In the genomic region with DNA sequence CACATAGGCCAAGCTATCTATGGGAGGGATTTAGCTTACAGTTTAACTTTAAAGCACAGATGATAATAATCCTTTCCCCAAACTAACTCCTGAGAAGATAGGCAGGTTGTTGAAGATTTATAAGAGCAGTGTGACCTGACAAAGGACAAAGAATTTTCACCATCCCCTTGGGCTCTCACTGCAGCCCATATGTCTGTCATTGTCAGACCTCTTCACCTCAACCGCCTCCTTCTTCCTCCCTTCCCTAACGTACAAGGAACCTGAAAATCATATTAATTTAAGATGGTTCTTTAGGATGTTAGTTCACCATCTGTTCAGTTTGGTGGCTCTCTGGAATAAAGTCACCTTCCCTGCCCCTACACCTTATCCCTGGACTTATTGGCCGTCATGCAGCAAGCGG, we compare ENCODE assay signal across 1 cellular context.
TF ChIP-seq lines count a peak whose summit lies in the region.

No MANE protein-coding gene starts in this region.

TF ChIP-seq in HepG2, 621 proteins besides CTCF, POLR2A, EP300 and RAD21:
- no peak for TF ChIP-seq NFIB (CRISPR knock-in tag; IDR thresholded peaks at IDR 0.05; ENCODE audit: borderline replicate concordance)
- TF ChIP-seq ZNF44 (CRISPR knock-in tag; IDR thresholded peaks at IDR 0.05): no peak
- TF ChIP-seq HMG20B (CRISPR knock-in tag; conservative IDR thresholded peaks at IDR 0.05): no peak
